32 cellular contexts compared by ENCODE assay signal in the genomic region with DNA sequence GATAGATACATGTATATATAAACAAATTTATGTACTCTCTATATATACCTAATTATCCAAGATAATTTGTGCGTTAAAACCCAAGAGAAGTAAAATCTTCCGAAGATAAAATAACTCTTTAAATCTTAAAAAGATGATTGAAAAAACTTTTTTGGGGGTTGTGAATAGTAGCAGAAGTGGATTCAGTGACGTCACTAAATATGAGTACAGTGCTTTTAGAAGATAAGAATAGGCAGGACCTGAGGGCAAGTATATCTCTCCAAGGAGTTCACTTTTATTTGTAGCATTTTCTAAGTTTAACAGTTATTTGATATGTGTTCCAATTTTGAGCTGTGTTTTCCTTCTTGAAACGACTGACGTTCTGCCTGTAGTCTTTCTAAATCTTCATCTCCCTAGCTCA.
"Had no signal": no experiment of that assay in that cellular context is flagged by ENCODE, and none has a peak within 500 bp of the region (broad histone marks: within the 10 kb centered on the region; RNA-seq: fewer than 3 reads in every experiment).

No MANE protein-coding gene starts in this region.

- ATAC-seq: activated CD8-positive, alpha-beta T cell treated with anti-CD3 and anti-CD28 coated beads for 36 hours; activated naive CD4-positive, alpha-beta T cell treated with anti-CD3 and anti-CD28 coated beads, Interleukin-2, amount 50 U/mL, for 72 hours; activated T-cell treated with anti-CD3 and anti-CD28 coated beads, Interleukin-2, amount 50 U/mL, for 4 hours; activated T-cell treated with anti-CD3 and anti-CD28 coated beads, Interleukin-2, amount 50 U/mL, for 72 hours; activated T-helper 17 cell treated with anti-CD3 and anti-CD28 coated beads, Interleukin-2, amount 50 U/mL, for 72 hours; body of pancreas; T-helper 17 cell had no signal

- DNase-seq: activated B cell treated with CpG ODN at 0.5 μM for 24 hours; activated CD4-positive, alpha-beta memory T cell treated with anti-CD3 and anti-CD28 coated beads for 36 hours; activated CD4-positive, alpha-beta T cell treated with anti-CD3 and anti-CD28 coated beads for 4 hours; activated CD4-positive, alpha-beta T cell treated with anti-CD3 and anti-CD28 coated beads, Interleukin-2, amount 10 ng/mL, durations not matched to agents 24 days and 14 days; activated CD4-positive, alpha-beta T cell treated with anti-CD3 and anti-CD28 coated beads, Interleukin-2, amount 50 U/mL, for 1 hour; activated CD4-positive, alpha-beta T cell treated with anti-CD3 and anti-CD28 coated beads, Interleukin-2, amount 50 U/mL, for 4 hours; activated CD4-positive, CD25-positive, alpha-beta regulatory T cell treated with anti-CD3 and anti-CD28 coated beads, Interleukin-2, amount 50 U/mL, for 72 hours; activated CD8-positive, alpha-beta memory T cell treated with anti-CD3 and anti-CD28 coated beads, Interleukin-2, amount 50 U/mL, for 4 hours; activated CD8-positive, alpha-beta T cell treated with anti-CD3 and anti-CD28 coated beads for 36 hours; activated effector memory CD4-positive, alpha-beta T cell treated with anti-CD3 and anti-CD28 coated beads, Interleukin-2, amount 50 U/mL, for 16 hours; activated gamma-delta T cell treated with Interleukin-2 at 50 U/mL for 16 hours; activated naive CD4-positive, alpha-beta T cell; activated naive CD4-positive, alpha-beta T cell treated with anti-CD3 and anti-CD28 coated beads for 36 hours; activated naive CD4-positive, alpha-beta T cell treated with anti-CD3 and anti-CD28 coated beads, Interleukin-2, amount 50 U/mL, for 16 hours; activated naive CD8-positive, alpha-beta T cell treated with anti-CD3 and anti-CD28 coated beads for 36 hours; activated T-cell treated with anti-CD3 and anti-CD28 coated beads for 4 hours; activated T-cell treated with anti-CD3 and anti-CD28 coated beads, Interleukin-2, amount 50 U/mL, for 1 hour; activated T-cell treated with anti-CD3 and anti-CD28 coated beads, Interleukin-2, amount 50 U/mL, for 4 hours; activated T-cell treated with anti-CD3 and anti-CD28 coated beads, Interleukin-2, amount 50 U/mL, for 72 hours; adrenal gland; amniotic stem cell; aorta; body of pancreas; brain microvascular endothelial cell; central memory CD4-positive, alpha-beta T cell; T-helper 17 cell had no signal

- H3K36me3 ChIP-seq: adrenal gland, brain microvascular endothelial cell, breast epithelium had no signal

- H3K27ac ChIP-seq: adrenal gland, body of pancreas, brain microvascular endothelial cell, breast epithelium, VCaP had no signal

- H3K9me3 ChIP-seq: adrenal gland, body of pancreas, breast epithelium had no signal

- H3K4me1 ChIP-seq: adrenal gland, body of pancreas, breast epithelium had no signal

- H3K4me3 ChIP-seq: adrenal gland, body of pancreas, breast epithelium had no signal

- H3K27me3 ChIP-seq: adrenal gland, body of pancreas, brain microvascular endothelial cell, breast epithelium had no signal

- FAIRE-seq: astrocyte, TTC549 had no signal
